In the genomic region with DNA sequence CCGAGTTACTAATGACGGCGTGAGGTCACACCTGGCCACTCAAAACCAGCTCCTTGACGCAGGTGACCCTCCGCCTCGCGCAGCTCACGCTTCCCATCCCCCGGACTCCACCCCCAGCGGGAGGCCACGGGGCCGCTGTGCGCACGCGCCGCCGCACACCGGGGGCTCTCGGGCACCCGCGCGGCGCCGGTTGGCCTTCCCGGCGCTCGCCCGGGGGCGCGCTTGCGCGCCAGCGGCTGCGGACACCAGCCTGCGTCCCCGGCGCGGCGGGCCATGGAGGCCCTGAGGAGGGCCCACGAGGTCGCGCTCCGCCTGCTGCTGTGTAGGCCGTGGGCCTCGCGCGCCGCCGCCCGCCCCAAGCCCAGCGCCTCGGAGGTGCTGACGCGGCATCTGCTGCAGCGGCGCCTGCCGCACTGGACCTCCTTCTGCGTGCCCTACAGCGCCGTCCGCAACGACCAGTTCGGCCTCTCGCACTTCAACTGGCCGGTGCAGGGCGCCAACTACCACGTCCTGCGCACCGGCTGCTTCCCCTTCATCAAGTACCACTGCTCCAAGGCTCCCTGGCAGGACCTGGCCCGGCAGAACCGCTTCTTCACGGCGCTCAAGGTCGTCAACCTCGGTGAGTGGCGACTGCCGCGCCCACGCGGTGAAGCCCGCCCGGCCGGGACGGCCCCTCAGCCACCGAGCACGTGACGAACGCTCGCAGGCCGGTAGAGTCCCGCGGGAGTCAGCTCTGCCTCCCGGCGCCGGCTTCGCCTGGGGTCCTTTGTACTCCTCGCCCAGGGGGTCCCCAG, we compare ENCODE assay signal across 8 cellular contexts. TPM values are rescaled to one million over a fixed set of nuclear protein-coding genes. Genes with fewer than 3 reads are reported as not detected.
A peak's percentile ranks its signal among the peaks of the same experiment; 100 is the strongest.
DNase-seq lines count a peak whose midpoint lies in the region; ATAC-seq and TF ChIP-seq lines count a peak whose summit lies in the region.

A gene (plus strand): TSS at position 156 of the 794 bp plus-strand sequence. CDS start 118 bp downstream, at position 274.

- no peaks in the 10 kb centered on the region for H3K9me3 Mint-ChIP-seq in naive thymus-derived CD4-positive, alpha-beta T cell
- H3K9me3 Mint-ChIP-seq in stimulated activated memory B cell treated with anti-CD40 and anti-IgM and Interleukin-4, amounts not matched to agents 10 μg/mL and 1 μg/mL and 100 μg/mL, for 72 hours = no peaks in the 10 kb centered on the region

- peak within 1 kb of the TSS; percentile 88 to 96 (median 94) for H3K27ac Mint-ChIP-seq in naive thymus-derived CD4-positive, alpha-beta T cell
- H3K27ac Mint-ChIP-seq in stimulated activated memory B cell treated with anti-CD40 and anti-IgM and Interleukin-4, amounts not matched to agents 10 μg/mL and 1 μg/mL and 100 μg/mL, for 72 hours = peak within 1 kb of the TSS; percentile 94

- H3K4me1 ChIP-seq in naive thymus-derived CD4-positive, alpha-beta T cell (ENCODE audit: control insufficient read depth in 2 of 2, insufficient read depth in 2 of 2, low read length in 2 of 2) = peaks cover 16 to 28% of the 10 kb centered on the region in 2 donors

- peak within 1 kb of the TSS; percentile 87 for H3K4me3 ChIP-seq in naive thymus-derived CD4-positive, alpha-beta T cell (ENCODE audit: low read length)

- H3K4me1 Mint-ChIP-seq in naive thymus-derived CD4-positive, alpha-beta T cell = peaks cover 20 to 40% (median 34%) of the 10 kb centered on the region in 7 donors
- H3K4me1 Mint-ChIP-seq in stimulated activated memory B cell treated with anti-CD40 and anti-IgM and Interleukin-4, amounts not matched to agents 10 μg/mL and 1 μg/mL and 100 μg/mL, for 72 hours = peaks cover 14% of the 10 kb centered on the region

- H3K27me3 ChIP-seq in naive thymus-derived CD4-positive, alpha-beta T cell (ENCODE audit: control insufficient read depth in 2 of 2, insufficient read depth in 2 of 2, low read length in 2 of 2) = no peaks in the 10 kb centered on the region

- intact Hi-C loops in naive thymus-derived CD4-positive, alpha-beta T cell (cut with micrococcal nuclease) = loop anchor here (1.0 to 10.0 kb wide), 8 partner anchors 20 to 534 kb away; a partner anchor contains a TSS

- CTCF ChIA-PET in naive thymus-derived CD4-positive, alpha-beta T cell (lab: Charles Lee) = interaction anchor here (0.6 to 1.2 kb wide), 4 partner anchors 9 to 659 kb away, joined by 3 to 4 read pairs (median 3); a partner anchor contains a TSS

- POLR2A ChIA-PET in naive thymus-derived CD4-positive, alpha-beta T cell (lab: Charles Lee) = interaction anchor here (0.6 to 2.8 kb wide), 7 partner anchors 9 to 317 kb away, joined by 3 to 40 read pairs (median 5); a partner anchor contains a TSS

- H3K36me3 ChIP-seq in naive thymus-derived CD4-positive, alpha-beta T cell (ENCODE audit: control insufficient read depth in 2 of 3, insufficient read depth in 3 of 3, low read length in 3 of 3) = peaks cover 0 to 6% (median 0%) of the 10 kb centered on the region in 3 experiments

- peak; percentile 60 for DNase-seq in DMS79 treated with DMSO at 0.1 percent for 48 hours (lab: John Stamatoyannopoulos, UW)
- peak; percentile 98 for DNase-seq in HuH-7 (ENCODE audit: low spot score)
- peak; percentile 82 for DNase-seq in activated T-helper 1 cell treated with Interleukin-2 at 50 U/mL for 16 hours (ENCODE audit: low read depth)
- peak; percentile 82 for DNase-seq in fibroblast of gingiva (ENCODE audit: low read depth)
- peak; percentile 78 to 92 (median 82) for DNase-seq in naive thymus-derived CD4-positive, alpha-beta T cell

- peak; percentile 74 for ATAC-seq in GM21528 (IDR thresholded peaks at IDR 0.05; ENCODE audit: low FRiP score, unreplicated experiment)
- ATAC-seq in naive thymus-derived CD4-positive, alpha-beta T cell = peak; percentile 90
- peak; percentile 93 for ATAC-seq in stimulated activated memory B cell treated with anti-CD40 and anti-IgM and Interleukin-4, amounts not matched to agents 10 μg/mL and 1 μg/mL and 100 μg/mL, for 72 hours

- H3K27me3 Mint-ChIP-seq in naive thymus-derived CD4-positive, alpha-beta T cell = no peaks in the 10 kb centered on the region
- no peaks in the 10 kb centered on the region for H3K27me3 Mint-ChIP-seq in stimulated activated memory B cell treated with anti-CD40 and anti-IgM and Interleukin-4, amounts not matched to agents 10 μg/mL and 1 μg/mL and 100 μg/mL, for 72 hours

- peak within 1 kb of the TSS; percentile 85 to 98 (median 95) for H3K4me3 Mint-ChIP-seq in naive thymus-derived CD4-positive, alpha-beta T cell
- peak within 1 kb of the TSS; percentile 89 for H3K4me3 Mint-ChIP-seq in stimulated activated memory B cell treated with anti-CD40 and anti-IgM and Interleukin-4, amounts not matched to agents 10 μg/mL and 1 μg/mL and 100 μg/mL, for 72 hours

- no peaks in the 10 kb centered on the region for H3K9me3 ChIP-seq in naive thymus-derived CD4-positive, alpha-beta T cell (ENCODE audit: control insufficient read depth in 2 of 3, low read length in 3 of 3)

- peak within 1 kb of the TSS; percentile 85 for H3K27ac ChIP-seq in naive thymus-derived CD4-positive, alpha-beta T cell (ENCODE audit: low read depth, low read length)

- peaks cover 0 to 4% (median 0%) of the 10 kb centered on the region in 5 donors for H3K36me3 Mint-ChIP-seq in naive thymus-derived CD4-positive, alpha-beta T cell
- H3K36me3 Mint-ChIP-seq in stimulated activated memory B cell treated with anti-CD40 and anti-IgM and Interleukin-4, amounts not matched to agents 10 μg/mL and 1 μg/mL and 100 μg/mL, for 72 hours = peaks cover 5% of the 10 kb centered on the region

TF ChIP-seq in PFSK-1, 5 proteins besides CTCF, POLR2A, EP300 and RAD21:
- 0 out of 2 replicates have a peak, but pooled peaks have one; percentile 28 for TF ChIP-seq SIN3A (IDR thresholded peaks at IDR 0.05; ENCODE audit: borderline replicate concordance, insufficient read depth, low read length)
- TF ChIP-seq, protein P1, sequence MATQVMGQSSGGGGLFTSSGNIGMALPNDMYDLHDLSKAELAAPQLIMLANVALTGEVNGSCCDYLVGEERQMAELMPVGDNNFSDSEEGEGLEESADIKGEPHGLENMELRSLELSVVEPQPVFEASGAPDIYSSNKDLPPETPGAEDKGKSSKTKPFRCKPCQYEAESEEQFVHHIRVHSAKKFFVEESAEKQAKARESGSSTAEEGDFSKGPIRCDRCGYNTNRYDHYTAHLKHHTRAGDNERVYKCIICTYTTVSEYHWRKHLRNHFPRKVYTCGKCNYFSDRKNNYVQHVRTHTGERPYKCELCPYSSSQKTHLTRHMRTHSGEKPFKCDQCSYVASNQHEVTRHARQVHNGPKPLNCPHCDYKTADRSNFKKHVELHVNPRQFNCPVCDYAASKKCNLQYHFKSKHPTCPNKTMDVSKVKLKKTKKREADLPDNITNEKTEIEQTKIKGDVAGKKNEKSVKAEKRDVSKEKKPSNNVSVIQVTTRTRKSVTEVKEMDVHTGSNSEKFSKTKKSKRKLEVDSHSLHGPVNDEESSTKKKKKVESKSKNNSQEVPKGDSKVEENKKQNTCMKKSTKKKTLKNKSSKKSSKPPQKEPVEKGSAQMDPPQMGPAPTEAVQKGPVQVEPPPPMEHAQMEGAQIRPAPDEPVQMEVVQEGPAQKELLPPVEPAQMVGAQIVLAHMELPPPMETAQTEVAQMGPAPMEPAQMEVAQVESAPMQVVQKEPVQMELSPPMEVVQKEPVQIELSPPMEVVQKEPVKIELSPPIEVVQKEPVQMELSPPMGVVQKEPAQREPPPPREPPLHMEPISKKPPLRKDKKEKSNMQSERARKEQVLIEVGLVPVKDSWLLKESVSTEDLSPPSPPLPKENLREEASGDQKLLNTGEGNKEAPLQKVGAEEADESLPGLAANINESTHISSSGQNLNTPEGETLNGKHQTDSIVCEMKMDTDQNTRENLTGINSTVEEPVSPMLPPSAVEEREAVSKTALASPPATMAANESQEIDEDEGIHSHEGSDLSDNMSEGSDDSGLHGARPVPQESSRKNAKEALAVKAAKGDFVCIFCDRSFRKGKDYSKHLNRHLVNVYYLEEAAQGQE (IDR thresholded peaks at IDR 0.05; ENCODE audit: insufficient read depth in 1 of 2, low read depth in 2 of 2, low read length in 2 of 2) = 0 out of 4 replicates have a peak, but pooled peaks of 1 of the 2 experiments have one; percentile 11
- TF ChIP-seq FOXP2 (optimal IDR thresholded peaks at IDR 0.05; ENCODE audit: borderline replicate concordance, extremely low read depth, extremely low read length, insufficient read depth) = peak; percentile 86
- TF ChIP-seq POLR2AphosphoS5 (IDR thresholded peaks at IDR 0.05; ENCODE audit: low read depth, low read length) = peak; percentile 62; the same call in 1 of the 2 replicates
- peak; percentile 35; the same call in 1 of the 2 replicates for TF ChIP-seq TAF1 (IDR thresholded peaks at IDR 0.05; ENCODE audit: borderline replicate concordance, insufficient read depth, low read length)

RNA-seq across cellular contexts. Expression of the gene that starts here (rescaled TPM):
- polyA plus RNA-seq in PFSK-1 (2012; ENCODE audit: insufficient read length, low read depth) = 14.2 TPM
- total RNA-seq in naive thymus-derived CD4-positive, alpha-beta T cell = 10 to 100 TPM in 2 of 5 experiments, 1 to 10 TPM in 3; 4.3 to 11.0 (median 8.2) TPM
- 10 to 100 TPM in 1 of 2 donors, 1 to 10 TPM in 1; 6.1 to 11.4 TPM for polyA plus RNA-seq in naive thymus-derived CD4-positive, alpha-beta T cell

Comparison
In these comparisons a context has a peak if more than half of its experiments do, and no peak if none do; other contexts are left out.
1. Peak in every context shown above with its lines: DNase-seq, ATAC-seq, H3K4me3 ChIP-seq and H3K27ac ChIP-seq.